ENCODE assay signal across 18 cellular contexts in genomic region chrX:154426916-154427792, GRCh38. TPM values are rescaled to one million over a fixed set of nuclear protein-coding genes. Genes with fewer than 3 reads are reported as not detected.
A peak's percentile ranks its signal among the peaks of the same experiment; 100 is the strongest.
DNase-seq lines count a peak whose midpoint lies in the region; ATAC-seq, FAIRE-seq and TF ChIP-seq lines count a peak whose summit lies in the region.
"Had no signal": no experiment of that assay in that cellular context is flagged by ENCODE, and none has a peak within 500 bp of the region (broad histone marks: within the 10 kb centered on the region; RNA-seq: fewer than 3 reads in every experiment).

No MANE protein-coding gene starts in this region.

- no peaks in the 10 kb centered on the region for H3K9me1 ChIP-seq in endothelial cell of umbilical vein (replicated peaks; ENCODE audit: control insufficient read depth, extremely low read depth, insufficient read depth, low read length)

- DNase-seq in MCF 10A (ENCODE audit: unreplicated experiment) = no peak
- no peak for DNase-seq in mammary epithelial cell
- DNase-seq in Panc1 (ENCODE audit: low read depth, low spot score) = no peak
- DNase-seq in endothelial cell of umbilical vein (ENCODE audit: low read depth, low spot score) = no peak
- no peak for DNase-seq in tibial artery
- no peak for DNase-seq in GM13977 (ENCODE audit: low spot score)
- no peak for DNase-seq in T1000 (lab: John Stamatoyannopoulos, UW)
- DNase-seq: activated B cell treated with CpG ODN at 0.5 μM for 24 hours; activated effector memory CD4-positive, alpha-beta T cell treated with Interleukin-2 at 50 U/mL for 16 hours; EL; erythroblast; heart right ventricle; NCI-H524; ovary; stimulated activated CD8-positive, alpha-beta memory T cell treated with anti-CD3 and anti-CD28 coated beads, Interleukin-4, amount 100 ng/mL, for 48 hours had no signal

- H3K36me3 Mint-ChIP-seq in MCF 10A (ENCODE audit: insufficient read depth, unreplicated experiment) = peaks cover 5% of the 10 kb centered on the region

- FAIRE-seq in endothelial cell of umbilical vein (lab: Jason Lieb, UNC) = peak; percentile 73

- H3K36me3 ChIP-seq in mammary epithelial cell (ENCODE audit: insufficient read depth, low read length) = no peaks in the 10 kb centered on the region
- peaks cover 6% of the 10 kb centered on the region for H3K36me3 ChIP-seq in Panc1 (ENCODE audit: control insufficient read depth, insufficient read depth, low read length)
- peaks cover 2 to 5% of the 10 kb centered on the region in 2 experiments for H3K36me3 ChIP-seq in endothelial cell of umbilical vein (ENCODE audit: control insufficient read depth in 2 of 2, extremely low read depth in 1 of 2, insufficient read depth in 2 of 2, low read length in 2 of 2)
- peaks cover 0 to 5% (median 3%) of the 10 kb centered on the region in 3 donors for H3K36me3 ChIP-seq in tibial artery
- H3K36me3 ChIP-seq: ovary had no signal

- H3K4me1 Mint-ChIP-seq in MCF 10A (ENCODE audit: insufficient read depth, unreplicated experiment) = no peaks in the 10 kb centered on the region

- peak overlapping the region; percentile 74 for H3K4me3 Mint-ChIP-seq in MCF 10A (ENCODE audit: unreplicated experiment)

- H3K27ac Mint-ChIP-seq in MCF 10A (ENCODE audit: low read depth, unreplicated experiment) = no peak overlapping the region

- CTCF ChIA-PET in MCF 10A (lab: Yijun Ruan, JAX) = interaction anchor here (0.6 kb wide), 1 partner anchor 55 kb away, joined by 3 read pairs; no protein-coding TSS in a partner anchor
- CTCF ChIA-PET in mammary epithelial cell (lab: Charles Lee; ENCODE audit: low non-redundant PET) = no interaction called here
- CTCF ChIA-PET in Panc1 (lab: Charles Lee) = interaction anchor here (0.6 kb wide), 1 partner anchor 37 kb away, joined by 3 read pairs; no protein-coding TSS in a partner anchor
- CTCF ChIA-PET in endothelial cell of umbilical vein (lab: Charles Lee) = interaction anchor here (1.1 to 1.2 kb wide), 2 partner anchors 14 to 29 kb away, joined by 3 to 5 read pairs; partner anchors contain the start of gene RPL10

- in situ Hi-C loops in mammary epithelial cell (cut with MboI; ENCODE audit: low sequenced_read_pairs in 2 of 2) = no loop called here
- in situ Hi-C loops in Panc1 (cut with HindIII; ENCODE audit: low pct_unique_long_range_greater_than_20kb, low sequenced_read_pairs) = no loop called here
- in situ Hi-C loops in GM13977 (cut with MboI; ENCODE audit: low pct_unique_long_range_greater_than_20kb, low sequenced_read_pairs, unreplicated experiment) = no loop called here

- H3K9me3 Mint-ChIP-seq in MCF 10A (ENCODE audit: unreplicated experiment) = no peaks in the 10 kb centered on the region
- H3K9me3 Mint-ChIP-seq: activated B cell treated with CpG ODN at 0.5 μM for 24 hours; central memory CD8-positive, alpha-beta T cell had no signal

- H3K79me2 ChIP-seq in mammary epithelial cell (ENCODE audit: insufficient read depth, low read length) (peaks cover 13% of the 10 kb centered on the region), endothelial cell of umbilical vein (ENCODE audit: control insufficient read depth, insufficient read depth, low read length) (peaks cover 23% of the 10 kb centered on the region)

- no peak overlapping the region for H3K27ac ChIP-seq in mammary epithelial cell (ENCODE audit: insufficient read depth, low read depth, low read length)
- peak overlapping the region; percentile 91 for H3K27ac ChIP-seq in Panc1 (ENCODE audit: low read length)
- peak overlapping the region; percentile 43 for H3K27ac ChIP-seq in endothelial cell of umbilical vein (ENCODE audit: insufficient read depth, low read depth, low read length)
- H3K27ac ChIP-seq in tibial artery = peak overlapping the region; percentile 88 to 92

- POLR2A ChIA-PET in MCF 10A (lab: Yijun Ruan, JAX) = interaction anchor here (0.6 to 4.3 kb wide), 3 partner anchors 17 to 63 kb away, joined by 3 to 31 read pairs (median 6); partner anchors contain the start of genes DNASE1L1, SLC10A3 and TAFAZZIN
- POLR2A ChIA-PET in Panc1 (lab: Charles Lee) = interaction anchor here (0.6 kb wide), 1 partner anchor 50 kb away, joined by 14 read pairs; no protein-coding TSS in a partner anchor
- POLR2A ChIA-PET in endothelial cell of umbilical vein (lab: Charles Lee) = no interaction called here

- WGBS in mammary epithelial cell (ENCODE audit: low coverage, missing lambda C conversion rate) = 90% methylated on average over 11 of the region's 14 CpGs

- dilution Hi-C loops in mammary epithelial cell (cut with HindIII; ENCODE audit: low sequenced_read_pairs) (no loop called here), endothelial cell of umbilical vein (cut with MboI; ENCODE audit: extremely low pct_ligation_motif_present, low sequenced_read_pairs) (no loop called here)

- H3K4me3 ChIP-seq in mammary epithelial cell (replicated peaks in 1 of 3; ENCODE audit: insufficient read depth in 1 of 3, low read depth in 2 of 3, low read length in 3 of 3) = no peak overlapping the region
- peak overlapping the region; percentile 67 to 68 for H3K4me3 ChIP-seq in Panc1 (ENCODE audit: low read depth in 2 of 2, low read length in 2 of 2)
- H3K4me3 ChIP-seq in endothelial cell of umbilical vein (replicated peaks in 1 of 3; ENCODE audit: insufficient read depth in 1 of 3, low read depth in 1 of 3, low read length in 3 of 3) = no peak overlapping the region
- H3K4me3 ChIP-seq in tibial artery = peak overlapping the region in 1 of 2 donors; percentile 86

- H3K9me3 ChIP-seq in mammary epithelial cell (replicated peaks; ENCODE audit: insufficient read depth, low read length) = no peaks in the 10 kb centered on the region
- no peaks in the 10 kb centered on the region for H3K9me3 ChIP-seq in Panc1 (ENCODE audit: control insufficient read depth, insufficient read depth, low read depth, low read length)
- no peaks in the 10 kb centered on the region for H3K9me3 ChIP-seq in endothelial cell of umbilical vein (replicated peaks; ENCODE audit: control insufficient read depth, insufficient read depth, low read length)
- H3K9me3 ChIP-seq in tibial artery = no peaks in the 10 kb centered on the region
- H3K9me3 ChIP-seq: HAP-1, heart right ventricle, ovary had no signal

- intact Hi-C loops in MCF 10A (cut with micrococcal nuclease) (no loop called here), mammary epithelial cell (cut with micrococcal nuclease) (no loop called here), Panc1 (cut with micrococcal nuclease; ENCODE audit: unreplicated experiment) (no loop called here), endothelial cell of umbilical vein (cut with micrococcal nuclease) (loop anchor here (5.0 kb wide), 1 partner anchor 90 kb away; the partner anchor contains the start of gene FAM3A), tibial artery (cut with DNase I; ENCODE audit: low total_unique reads) (no loop called here)

- ATAC-seq in Panc1 = no peak
- ATAC-seq in HG02678 (IDR thresholded peaks at IDR 0.05; ENCODE audit: unreplicated experiment) = no peak
- ATAC-seq: heart right ventricle had no signal

- TF ChIP-seq POLR2A in endothelial cell of umbilical vein (IDR thresholded peaks at IDR 0.05; ENCODE audit: low read depth, low read length) = no peak

- BruUV-seq in MCF 10A (replicated peaks; lab: Mats Ljungman, UMichigan) = no TSS peak
- no TSS peak for BruUV-seq in mammary epithelial cell (replicated peaks; lab: Mats Ljungman, UMichigan)
- no TSS peak for BruUV-seq in Panc1 (replicated peaks; lab: Mats Ljungman, UMichigan)
- no TSS peak for BruUV-seq in endothelial cell of umbilical vein (replicated peaks; lab: Mats Ljungman, UMichigan)

- H3K4me1 ChIP-seq in mammary epithelial cell (ENCODE audit: insufficient read depth, low read length) = peaks cover 5% of the 10 kb centered on the region
- H3K4me1 ChIP-seq in Panc1 (ENCODE audit: control insufficient read depth, insufficient read depth, low read length) = peaks cover 26% of the 10 kb centered on the region
- peaks cover 28% of the 10 kb centered on the region for H3K4me1 ChIP-seq in endothelial cell of umbilical vein (ENCODE audit: control insufficient read depth, extremely low read depth, insufficient read depth, low read length)
- H3K4me1 ChIP-seq in tibial artery = peaks cover 0 to 24% (median 2%) of the 10 kb centered on the region in 4 donors

- peaks cover 15% of the 10 kb centered on the region for H3K27me3 Mint-ChIP-seq in MCF 10A (ENCODE audit: insufficient read depth, unreplicated experiment)
- H3K27me3 Mint-ChIP-seq: activated B cell treated with CpG ODN at 0.5 μM for 24 hours; central memory CD8-positive, alpha-beta T cell had no signal

- H2AFZ ChIP-seq in mammary epithelial cell (ENCODE audit: low read depth, low read length) (no peak overlapping the region), endothelial cell of umbilical vein (ENCODE audit: low read depth, low read length) (no peak overlapping the region)

- TF ChIP-seq CTCF in MCF 10A (IDR thresholded peaks at IDR 0.05; ENCODE audit: unreplicated experiment) = no peak
- TF ChIP-seq CTCF in mammary epithelial cell (conservative IDR thresholded peaks at IDR 0.05 in 1 of 2, IDR thresholded peaks at IDR 0.05 in 1 of 2; ENCODE audit: extremely low read depth in 1 of 2, insufficient read depth in 1 of 2, low read depth in 1 of 2, low read length in 2 of 2) = no peak
- TF ChIP-seq CTCF in Panc1 (IDR thresholded peaks at IDR 0.05) = no peak
- TF ChIP-seq CTCF in endothelial cell of umbilical vein (IDR thresholded peaks at IDR 0.05; ENCODE audit: extremely low read depth in 1 of 2, insufficient read depth in 1 of 2, low read depth in 1 of 2, low read length in 2 of 2) = no peak
- no peak for TF ChIP-seq CTCF in tibial artery (IDR thresholded peaks at IDR 0.05)
- TF ChIP-seq CTCF in GM13977 (IDR thresholded peaks at IDR 0.05; ENCODE audit: extremely low read depth, insufficient read depth, missing control alignments) = no peak

- H3K9ac ChIP-seq in mammary epithelial cell (ENCODE audit: insufficient read depth, low read length) = no peak overlapping the region
- H3K9ac ChIP-seq in endothelial cell of umbilical vein (replicated peaks; ENCODE audit: extremely low read depth, insufficient read depth, low read length) = no peak overlapping the region

- no peak overlapping the region for H3K4me2 ChIP-seq in mammary epithelial cell (ENCODE audit: insufficient read depth, low read depth, low read length)
- H3K4me2 ChIP-seq in endothelial cell of umbilical vein (ENCODE audit: insufficient read depth, low read length) = no peak overlapping the region

- H3K27me3 ChIP-seq in mammary epithelial cell (ENCODE audit: insufficient read depth, low read length) = no peaks in the 10 kb centered on the region
- H3K27me3 ChIP-seq in Panc1 (ENCODE audit: control insufficient read depth, insufficient read depth, low read length) = no peaks in the 10 kb centered on the region
- no peaks in the 10 kb centered on the region for H3K27me3 ChIP-seq in endothelial cell of umbilical vein (ENCODE audit: control insufficient read depth in 2 of 2, insufficient read depth in 2 of 2, low read length in 2 of 2)
- H3K27me3 ChIP-seq in tibial artery = no peaks in the 10 kb centered on the region
- H3K27me3 ChIP-seq: heart right ventricle, ovary had no signal

- H4K20me1 ChIP-seq in mammary epithelial cell (ENCODE audit: insufficient read depth, low read length) (no peaks in the 10 kb centered on the region), endothelial cell of umbilical vein (replicated peaks; ENCODE audit: control insufficient read depth, extremely low read depth, insufficient read depth, low read length) (no peaks in the 10 kb centered on the region)

RNA-seq across cellular contexts. Expression of gene ATP6AP1, which starts 1.3 kb away (rescaled TPM):
- total RNA-seq in MCF 10A (2022) = 48.7 and 57.0 TPM in 2 replicates
- 10 to 100 TPM; 56.0 to 71.4 TPM for total RNA-seq in mammary epithelial cell
- 81.5 TPM for polyA plus RNA-seq in mammary epithelial cell
- polyA minus RNA-seq in mammary epithelial cell = 93.3 TPM
- total RNA-seq in Panc1 (2021; ENCODE audit: unreplicated experiment) = 221 TPM
- polyA plus RNA-seq in Panc1 (2012; ENCODE audit: insufficient read length) = 308 TPM
- total RNA-seq in endothelial cell of umbilical vein = 136 and 145 TPM in 2 replicates
- polyA plus RNA-seq in endothelial cell of umbilical vein = 322 and 393 TPM in 2 replicates
- polyA plus RNA-seq in endothelial cell of umbilical vein (2011; cell fraction: cytosol; rRNA removed) = 180 and 185 TPM in 2 replicates
- polyA plus RNA-seq in endothelial cell of umbilical vein (2011; cell fraction: nucleus; rRNA removed) = 130 and 132 TPM in 2 replicates
- 147 and 167 TPM in 2 replicates for polyA plus RNA-seq in endothelial cell of umbilical vein (2012)
- polyA minus RNA-seq in endothelial cell of umbilical vein = 155 and 168 TPM in 2 replicates
- polyA minus RNA-seq in endothelial cell of umbilical vein (2011; cell fraction: cytosol; rRNA and poly(A)+ RNA removed) = 80.7 TPM
- polyA minus RNA-seq in endothelial cell of umbilical vein (2011; cell fraction: nucleus; rRNA and poly(A)+ RNA removed) = 33.2 and 34.9 TPM in 2 replicates

RNA-seq across cellular contexts. Expression of gene GDI1, which starts 9.8 kb away (rescaled TPM):
- total RNA-seq in MCF 10A (2022) (89.9 and 121 TPM in 2 replicates), mammary epithelial cell (100 to 1,000 TPM; 100 to 109 TPM), Panc1 (2021; ENCODE audit: unreplicated experiment) (317 TPM), endothelial cell of umbilical vein (128 and 131 TPM in 2 replicates)
- polyA plus RNA-seq in mammary epithelial cell (112 TPM), endothelial cell of umbilical vein (247 and 267 TPM in 2 replicates)
- polyA minus RNA-seq in mammary epithelial cell (132 TPM), endothelial cell of umbilical vein (141 and 144 TPM in 2 replicates)
- polyA plus RNA-seq in Panc1 (2012; ENCODE audit: insufficient read length) = 556 TPM
- 167 and 182 TPM in 2 replicates for polyA plus RNA-seq in endothelial cell of umbilical vein (2011; cell fraction: cytosol; rRNA removed)
- polyA plus RNA-seq in endothelial cell of umbilical vein (2011; cell fraction: nucleus; rRNA removed) = 1,001 and 1,020 TPM in 2 replicates
- 130 and 167 TPM in 2 replicates for polyA plus RNA-seq in endothelial cell of umbilical vein (2012)
- 29.2 TPM for polyA minus RNA-seq in endothelial cell of umbilical vein (2011; cell fraction: cytosol; rRNA and poly(A)+ RNA removed)
- 114 and 123 TPM in 2 replicates for polyA minus RNA-seq in endothelial cell of umbilical vein (2011; cell fraction: nucleus; rRNA and poly(A)+ RNA removed)

RNA-seq across cellular contexts. Expression of gene TAFAZZIN, which starts 15.8 kb away (rescaled TPM):
- total RNA-seq in MCF 10A (2022) = 48.0 and 59.1 TPM in 2 replicates
- 10 to 100 TPM; 19.5 to 31.0 TPM for total RNA-seq in mammary epithelial cell
- polyA plus RNA-seq in mammary epithelial cell = 18.6 TPM
- polyA minus RNA-seq in mammary epithelial cell = 22.8 TPM
- 113 TPM for total RNA-seq in Panc1 (2021; ENCODE audit: unreplicated experiment)
- polyA plus RNA-seq in Panc1 (2012; ENCODE audit: insufficient read length) = 123 TPM
- 43.4 and 46.6 TPM in 2 replicates for total RNA-seq in endothelial cell of umbilical vein
- polyA plus RNA-seq in endothelial cell of umbilical vein = 33.8 and 37.2 TPM in 2 replicates
- 16.7 and 24.8 TPM in 2 replicates for polyA plus RNA-seq in endothelial cell of umbilical vein (2011; cell fraction: cytosol; rRNA removed)
- polyA plus RNA-seq in endothelial cell of umbilical vein (2011; cell fraction: nucleus; rRNA removed) = 175 and 186 TPM in 2 replicates
- 18.7 and 22.4 TPM in 2 replicates for polyA plus RNA-seq in endothelial cell of umbilical vein (2012)
- polyA minus RNA-seq in endothelial cell of umbilical vein = 20.5 and 27.7 TPM in 2 replicates
- 22.4 TPM for polyA minus RNA-seq in endothelial cell of umbilical vein (2011; cell fraction: cytosol; rRNA and poly(A)+ RNA removed)
- polyA minus RNA-seq in endothelial cell of umbilical vein (2011; cell fraction: nucleus; rRNA and poly(A)+ RNA removed) = 28.5 and 35.5 TPM in 2 replicates

RNA-seq across cellular contexts. Expression of gene FAM50A, which starts 16.8 kb away (rescaled TPM):
- total RNA-seq in MCF 10A (2022) = 62.1 and 88.7 TPM in 2 replicates
- total RNA-seq in mammary epithelial cell = 10 to 100 TPM; 15.8 to 50.7 TPM
- 42.7 TPM for polyA plus RNA-seq in mammary epithelial cell
- polyA minus RNA-seq in mammary epithelial cell = 24.8 TPM
- total RNA-seq in Panc1 (2021; ENCODE audit: unreplicated experiment) = 225 TPM
- polyA plus RNA-seq in Panc1 (2012; ENCODE audit: insufficient read length) = 389 TPM
- 111 and 123 TPM in 2 replicates for total RNA-seq in endothelial cell of umbilical vein
- polyA plus RNA-seq in endothelial cell of umbilical vein = 66.6 and 75.9 TPM in 2 replicates
- 102 and 105 TPM in 2 replicates for polyA plus RNA-seq in endothelial cell of umbilical vein (2011; cell fraction: cytosol; rRNA removed)
- polyA plus RNA-seq in endothelial cell of umbilical vein (2011; cell fraction: nucleus; rRNA removed) = 244 and 250 TPM in 2 replicates
- polyA plus RNA-seq in endothelial cell of umbilical vein (2012) = 131 and 172 TPM in 2 replicates
- 69.6 and 72.8 TPM in 2 replicates for polyA minus RNA-seq in endothelial cell of umbilical vein
- polyA minus RNA-seq in endothelial cell of umbilical vein (2011; cell fraction: cytosol; rRNA and poly(A)+ RNA removed) = 22.5 TPM
- 39.7 and 43.1 TPM in 2 replicates for polyA minus RNA-seq in endothelial cell of umbilical vein (2011; cell fraction: nucleus; rRNA and poly(A)+ RNA removed)

RNA-seq across cellular contexts. Expression of gene DNASE1L1, which starts 18.1 kb away (rescaled TPM):
- total RNA-seq in MCF 10A (2022) (20.5 and 21.2 TPM in 2 replicates), mammary epithelial cell (10 to 100 TPM; 17.8 to 30.5 TPM), Panc1 (2021; ENCODE audit: unreplicated experiment) (60.4 TPM), endothelial cell of umbilical vein (47.5 and 61.5 TPM in 2 replicates)
- polyA plus RNA-seq in mammary epithelial cell (25.2 TPM), endothelial cell of umbilical vein (84.9 and 90.8 TPM in 2 replicates)
- polyA minus RNA-seq in mammary epithelial cell (20.6 TPM), endothelial cell of umbilical vein (49.5 and 53.4 TPM in 2 replicates)
- 104 TPM for polyA plus RNA-seq in Panc1 (2012; ENCODE audit: insufficient read length)
- 52.3 and 57.1 TPM in 2 replicates for polyA plus RNA-seq in endothelial cell of umbilical vein (2011; cell fraction: cytosol; rRNA removed)
- 36.1 and 37.4 TPM in 2 replicates for polyA plus RNA-seq in endothelial cell of umbilical vein (2011; cell fraction: nucleus; rRNA removed)
- 109 and 110 TPM in 2 replicates for polyA plus RNA-seq in endothelial cell of umbilical vein (2012)
- polyA minus RNA-seq in endothelial cell of umbilical vein (2011; cell fraction: cytosol; rRNA and poly(A)+ RNA removed) = 13.8 TPM
- polyA minus RNA-seq in endothelial cell of umbilical vein (2011; cell fraction: nucleus; rRNA and poly(A)+ RNA removed) = 8.6 and 12.2 TPM in 2 replicates

Comparison
In these comparisons a context has a peak if more than half of its experiments do, and no peak if none do; other contexts are left out.
1. H3K4me3 ChIP-seq: peak in Panc1 (2 of 2); none in mammary epithelial cell (0 of 3) and endothelial cell of umbilical vein (0 of 3).